Comparison of ENCODE assay signal across 3 cellular contexts in genomic region chr10:15847481-15847880, GRCh38.
A peak's percentile ranks its signal among the peaks of the same experiment; 100 is the strongest.
TF ChIP-seq lines count a peak whose summit lies in the region.

No MANE protein-coding gene starts in this region.

TF ChIP-seq in HepG2, 621 proteins besides CTCF, POLR2A, EP300 and RAD21:
- TF ChIP-seq PAX8 (CRISPR knock-in tag; IDR thresholded peaks at IDR 0.05; ENCODE audit: borderline replicate concordance): no peak
- TF ChIP-seq ZNF605 (CRISPR knock-in tag; IDR thresholded peaks at IDR 0.05): no peak
- 0 out of 2 replicates have a peak, but pooled peaks have one; percentile 22 for TF ChIP-seq CEBPB (IDR thresholded peaks at IDR 0.05; ENCODE audit: borderline replicate concordance, low read depth, low read length)

TF ChIP-seq in IMR-90, 13 proteins besides CTCF, POLR2A, EP300 and RAD21:
- TF ChIP-seq ELK1 (IDR thresholded peaks at IDR 0.05; ENCODE audit: borderline replicate concordance, low read depth, low read length): no peak
- no peak for TF ChIP-seq MXI1 (IDR thresholded peaks at IDR 0.05; ENCODE audit: borderline replicate concordance, low read depth, low read length)
- TF ChIP-seq CEBPB (IDR thresholded peaks at IDR 0.05; ENCODE audit: low read depth, low read length): peak; percentile 64
- no peak for TF ChIP-seq RFX5 (IDR thresholded peaks at IDR 0.05; ENCODE audit: low read depth, low read length)
- TF ChIP-seq BHLHE40 (IDR thresholded peaks at IDR 0.05; ENCODE audit: low read depth, low read length): no peak
- TF ChIP-seq NFE2L2 (IDR thresholded peaks at IDR 0.05; ENCODE audit: low read depth, low read length): no peak
- no peak for TF ChIP-seq RCOR1 (IDR thresholded peaks at IDR 0.05; ENCODE audit: insufficient replicate concordance, low read length)
- TF ChIP-seq MAFK (IDR thresholded peaks at IDR 0.05; ENCODE audit: low read depth, low read length): no peak

TF ChIP-seq in K562, 482 proteins besides CTCF, POLR2A, EP300 and RAD21:
- TF ChIP-seq ZKSCAN1 (IDR thresholded peaks at IDR 0.05; ENCODE audit: low read depth, low read length) (no peak), GMEB1 (CRISPR knock-in tag; IDR thresholded peaks at IDR 0.05) (no peak), CEBPB (tag; IDR thresholded peaks at IDR 0.05) (peak; percentile 69), CEBPG (CRISPR knock-in tag; IDR thresholded peaks at IDR 0.05) (no peak), CEBPG (tag; conservative IDR thresholded peaks at IDR 0.05 in 1 of 2, IDR thresholded peaks at IDR 0.05 in 1 of 2) (peak in 1 of 2 experiments; percentile 65; a peak in 1 of 4 replicates), RUNX1 (IDR thresholded peaks at IDR 0.05; ENCODE audit: low read depth) (no peak), ZBED1 (IDR thresholded peaks at IDR 0.05) (no peak)
